Comparison of ENCODE assay signal across 8 cellular contexts in the genomic region with DNA sequence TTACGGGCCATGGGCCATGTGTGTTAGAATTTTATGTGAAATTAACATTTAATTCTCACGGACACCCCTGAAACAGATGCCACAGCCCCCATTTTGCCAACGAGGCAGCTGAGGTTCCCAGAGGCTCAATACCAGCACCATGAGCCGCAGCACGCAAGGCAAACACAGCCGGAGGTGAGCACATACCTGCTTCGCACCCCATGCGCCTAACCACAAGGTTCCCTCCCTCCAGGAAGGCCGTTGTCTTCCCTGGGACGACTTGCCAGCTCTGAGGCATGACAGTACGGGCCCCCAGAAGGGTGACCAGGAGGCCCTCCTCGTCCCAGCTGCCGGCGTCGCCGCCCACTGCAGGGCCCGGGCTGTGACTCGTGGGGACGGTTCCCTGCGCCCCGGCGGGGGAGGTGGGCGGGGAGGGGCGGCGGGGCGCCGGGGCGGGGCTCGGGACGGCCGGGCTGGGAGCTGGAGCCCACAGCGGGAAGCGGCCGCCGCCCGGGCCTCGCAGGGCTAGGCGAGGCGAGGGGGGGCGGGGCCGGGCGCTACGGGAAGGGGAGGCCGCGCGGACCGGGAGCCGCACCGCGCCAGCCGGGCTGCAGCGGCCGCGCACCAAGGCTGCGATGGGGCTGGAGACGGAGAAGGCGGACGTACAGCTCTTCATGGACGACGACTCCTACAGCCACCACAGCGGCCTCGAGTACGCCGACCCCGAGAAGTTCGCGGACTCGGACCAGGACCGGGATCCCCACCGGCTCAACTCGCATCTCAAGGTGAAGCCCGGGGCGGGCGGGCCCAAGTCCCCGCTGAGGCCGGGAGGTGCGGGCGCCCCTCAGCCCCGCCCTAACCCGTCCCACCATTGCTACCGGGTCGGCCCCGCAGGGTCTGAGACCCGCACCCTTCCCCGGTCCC. TPM values are rescaled to one million over a fixed set of nuclear protein-coding genes. Genes with fewer than 3 reads are reported as not detected.
A peak's percentile ranks its signal among the peaks of the same experiment; 100 is the strongest.
DNase-seq lines count a peak whose midpoint lies in the region; ATAC-seq and TF ChIP-seq lines count a peak whose summit lies in the region.

A gene with protein sequence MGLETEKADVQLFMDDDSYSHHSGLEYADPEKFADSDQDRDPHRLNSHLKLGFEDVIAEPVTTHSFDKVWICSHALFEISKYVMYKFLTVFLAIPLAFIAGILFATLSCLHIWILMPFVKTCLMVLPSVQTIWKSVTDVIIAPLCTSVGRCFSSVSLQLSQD (plus strand): TSS at position 571 of the 903 bp plus-strand sequence. CDS start 44 bp downstream, at position 615.

- H3K4me3 ChIP-seq in mucosa of rectum (ENCODE audit: low read length in 2 of 2) (peak within 1 kb of the TSS; percentile 73 to 74), upper lobe of right lung (peak within 1 kb of the TSS; percentile 77)

- no peak for TF ChIP-seq CTCF in upper lobe of right lung (IDR thresholded peaks at IDR 0.05)

- H3K36me3 ChIP-seq in mucosa of rectum (ENCODE audit: control insufficient read depth in 2 of 2, insufficient read depth in 2 of 2, low read length in 2 of 2), result no peaks in the 10 kb centered on the region
- H3K36me3 ChIP-seq in upper lobe of right lung, result no peaks in the 10 kb centered on the region

- H3K27me3 ChIP-seq in mucosa of rectum (ENCODE audit: control insufficient read depth in 2 of 2, insufficient read depth in 2 of 2, low read length in 2 of 2) (no peaks in the 10 kb centered on the region), upper lobe of right lung (no peaks in the 10 kb centered on the region)

- peak within 1 kb of the TSS; percentile 12 for H3K4me3 Mint-ChIP-seq in activated CD4-positive, alpha-beta memory T cell treated with anti-CD3 and anti-CD28 coated beads for 36 hours

- intact Hi-C loops in activated CD4-positive, alpha-beta memory T cell treated with anti-CD3 and anti-CD28 coated beads for 36 hours (cut with micrococcal nuclease), result no loop called here
- intact Hi-C loops in upper lobe of right lung (cut with DNase I), result no loop called here

- DNase-seq in activated naive CD4-positive, alpha-beta T cell treated with Interleukin-2 at 50 U/mL for 16 hours, result peak; percentile 18
- no peak for DNase-seq in activated naive CD4-positive, alpha-beta T cell (lab: John Stamatoyannopoulos, UW)
- DNase-seq in activated CD4-positive, alpha-beta memory T cell treated with anti-CD3 and anti-CD28 coated beads for 36 hours, result peak; percentile 27
- DNase-seq in upper lobe of right lung, result peak; percentile 91
- DNase-seq in central memory CD4-positive, alpha-beta T cell, result no peak

- ATAC-seq in HG03520 (IDR thresholded peaks at IDR 0.05; ENCODE audit: unreplicated experiment), result peak; percentile 58
- peak; percentile 85 for ATAC-seq in esophagus mucosa
- ATAC-seq in upper lobe of right lung, result peak; percentile 95

- peak within 1 kb of the TSS; percentile 68 to 75 for H3K9ac ChIP-seq in mucosa of rectum (ENCODE audit: low read depth in 1 of 2, low read length in 2 of 2)

- H3K4me1 Mint-ChIP-seq in activated CD4-positive, alpha-beta memory T cell treated with anti-CD3 and anti-CD28 coated beads for 36 hours (ENCODE audit: low read depth), result peaks cover 10% of the 10 kb centered on the region

- H3K4me1 ChIP-seq in mucosa of rectum (ENCODE audit: control insufficient read depth in 2 of 2, insufficient read depth in 2 of 2, low read length in 2 of 2) (peaks cover 5 to 13% of the 10 kb centered on the region in 2 donors), upper lobe of right lung (no peaks in the 10 kb centered on the region)

- no peaks in the 10 kb centered on the region for H3K36me3 Mint-ChIP-seq in activated CD4-positive, alpha-beta memory T cell treated with anti-CD3 and anti-CD28 coated beads for 36 hours

- H3K27me3 Mint-ChIP-seq in activated CD4-positive, alpha-beta memory T cell treated with anti-CD3 and anti-CD28 coated beads for 36 hours, result peaks cover 37% of the 10 kb centered on the region

- no peak within 1 kb of the TSS for H3K27ac Mint-ChIP-seq in activated CD4-positive, alpha-beta memory T cell treated with anti-CD3 and anti-CD28 coated beads for 36 hours

- POLR2A ChIA-PET in activated CD4-positive, alpha-beta memory T cell treated with anti-CD3 and anti-CD28 coated beads for 36 hours (lab: Charles Lee), result no interaction called here

- H3K27ac ChIP-seq in mucosa of rectum (ENCODE audit: low read depth in 2 of 2, low read length in 2 of 2), result peak within 1 kb of the TSS; percentile 74 to 77
- peak within 1 kb of the TSS; percentile 94 for H3K27ac ChIP-seq in upper lobe of right lung

- CTCF ChIA-PET in activated CD4-positive, alpha-beta memory T cell treated with anti-CD3 and anti-CD28 coated beads for 36 hours (lab: Charles Lee), result interaction anchor here (0.5 to 1.3 kb wide), 2 partner anchors 26 to 395 kb away, joined by 3 to 5 read pairs; no protein-coding TSS in a partner anchor

- H3K9me3 Mint-ChIP-seq in activated CD4-positive, alpha-beta memory T cell treated with anti-CD3 and anti-CD28 coated beads for 36 hours, result no peaks in the 10 kb centered on the region

- no peaks in the 10 kb centered on the region for H3K9me3 ChIP-seq in mucosa of rectum (ENCODE audit: control insufficient read depth in 2 of 2, low read length in 2 of 2)
- H3K9me3 ChIP-seq in upper lobe of right lung, result no peaks in the 10 kb centered on the region

RNA-seq across cellular contexts. Expression of the gene that starts here (rescaled TPM):
- not detected for total RNA-seq in activated CD4-positive, alpha-beta memory T cell treated with anti-CD3 and anti-CD28 coated beads for 36 hours
- total RNA-seq in esophagus mucosa, result 50.2 TPM
- total RNA-seq in upper lobe of right lung, result 192 TPM

Comparison
In these comparisons a context has a peak if more than half of its experiments do, and no peak if none do; other contexts are left out.
1. RNA of the gene that starts here (total RNA-seq): 192 TPM in upper lobe of right lung (single experiment) and 50.2 TPM in esophagus mucosa (single experiment); not detected in activated CD4-positive, alpha-beta memory T cell treated with anti-CD3 and anti-CD28 coated beads for 36 hours; every median in the first group is over 10 times any median in the second.
2. DNase-seq: peak in activated naive CD4-positive, alpha-beta T cell treated with Interleukin-2 at 50 U/mL for 16 hours (single experiment) and upper lobe of right lung (single experiment); none in activated naive CD4-positive, alpha-beta T cell (0 of 4) and central memory CD4-positive, alpha-beta T cell (single experiment).
3. Peak in DNase-seq in activated CD4-positive, alpha-beta memory T cell treated with anti-CD3 and anti-CD28 coated beads for 36 hours; RNA of the gene not detected or under 1 TPM.
4. Peak in every context shown above with its lines, with median percentiles within 50 percentile points of each other: ATAC-seq.